Comparison of ENCODE assay signal across 20 cellular contexts in the genomic region with DNA sequence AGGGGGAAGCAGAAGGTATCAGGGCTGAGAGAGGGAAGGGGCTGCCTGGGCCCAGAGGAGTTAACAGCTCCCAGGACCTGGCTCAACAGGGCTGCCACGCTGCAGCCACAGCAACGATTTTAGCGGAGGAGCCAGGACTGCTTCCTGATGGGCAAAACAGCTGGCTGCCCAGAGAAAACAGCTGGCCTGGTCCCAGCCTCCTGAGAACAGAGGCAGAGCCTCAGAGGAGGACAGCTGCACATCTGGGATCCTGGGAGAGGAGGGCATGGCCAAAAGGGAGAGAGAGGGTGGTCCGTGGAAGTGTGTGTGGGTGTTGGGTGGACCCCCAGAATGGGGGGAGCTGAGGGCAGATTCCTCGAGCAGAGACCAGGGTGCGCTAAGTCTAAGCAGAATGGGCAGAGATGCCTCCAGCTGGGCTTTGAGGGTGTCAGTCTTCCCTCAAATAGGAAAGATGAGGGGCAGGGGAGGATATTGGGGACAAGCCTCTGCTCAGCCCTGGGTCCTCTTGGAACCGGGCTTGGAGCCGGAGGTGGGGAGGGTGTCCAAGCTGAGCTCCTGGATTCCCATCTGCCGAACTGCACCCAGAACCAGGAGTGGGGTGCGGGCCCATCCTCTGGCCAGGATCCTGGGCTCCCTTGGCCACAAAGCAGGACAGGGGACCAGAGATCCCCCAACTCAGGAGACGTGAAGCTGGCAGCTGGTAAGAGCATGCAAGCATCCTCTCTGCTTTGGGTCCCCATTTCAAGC. TPM values are rescaled to one million over a fixed set of nuclear protein-coding genes. Genes with fewer than 3 reads are reported as not detected.
A peak's percentile ranks its signal among the peaks of the same experiment; 100 is the strongest.
DNase-seq lines count a peak whose midpoint lies in the region; TF ChIP-seq lines count a peak whose summit lies in the region.
"Had no signal": no experiment of that assay in that cellular context is flagged by ENCODE, and none has a peak within 500 bp of the region (broad histone marks: within the 10 kb centered on the region; RNA-seq: fewer than 3 reads in every experiment).

No MANE protein-coding gene starts in this region.

- H3K4me3 ChIP-seq in BLaER1 (no peak overlapping the region), Loucy (ENCODE audit: low read length, poor library complexity, severe bottlenecking) (no peak overlapping the region), neural progenitor cell (no peak overlapping the region)
- H3K4me3 ChIP-seq: PC-9, right lobe of liver, transverse colon had no signal

- no peaks in the 10 kb centered on the region for H3K27me3 ChIP-seq in BLaER1
- H3K27me3 ChIP-seq in Loucy (ENCODE audit: insufficient read depth, low read length, poor library complexity, severe bottlenecking): no peaks in the 10 kb centered on the region
- H3K27me3 ChIP-seq in neural progenitor cell: peaks cover 100% of the 10 kb centered on the region
- H3K27me3 ChIP-seq: right lobe of liver had no signal

- H3K4me3 Mint-ChIP-seq in neural progenitor cell: no peak overlapping the region
- H3K4me3 Mint-ChIP-seq: activated naive CD8-positive, alpha-beta T cell treated with anti-CD3 and anti-CD28 coated beads, Interleukin-2, amount 50 U/mL, for 24 hours; activated T-cell treated with anti-CD3 and anti-CD28 coated beads, Interleukin-2, amount 50 U/mL, for 4 hours; B cell; nephron progenitor cell; stimulated activated naive CD8-positive, alpha-beta T cell treated with anti-CD3 and anti-CD28 coated beads, Interleukin-15, Interleukin-2, amounts not matched to agents 100 ng/mL and 50 ng/mL, for 24 hours had no signal

- DNase-seq in globus pallidus (ENCODE audit: low spot score) (peak; percentile 70), neural progenitor cell (ENCODE audit: low spot score) (no peak), occipital lobe (lab: John Stamatoyannopoulos, UW) (no peak), amniotic stem cell (lab: John Stamatoyannopoulos, UW) (no peak)
- DNase-seq in stimulated activated CD4-positive, alpha-beta T cell treated with anti-CD3 and anti-CD28 coated beads, Interleukin-4, amount 100 ng/mL, for 1 hour: no peak
- DNase-seq in stimulated activated naive CD4-positive, alpha-beta T cell (lab: John Stamatoyannopoulos, UW): no peak
- DNase-seq: cerebellar nuclear complex, kidney, NCI-H446 treated with DMSO at 0.1 percent for 48 hours, right lobe of liver, Right ventricle myocardium superior had no signal

- H4K20me1 ChIP-seq in BLaER1 (no peaks in the 10 kb centered on the region), Loucy (ENCODE audit: insufficient read depth, low read length, poor library complexity, severe bottlenecking) (no peaks in the 10 kb centered on the region), neural progenitor cell (ENCODE audit: low read depth) (peaks cover 54% of the 10 kb centered on the region)

- H3F3A ChIP-seq in Loucy (ENCODE audit: low read depth) (no peaks in the 10 kb centered on the region), neural progenitor cell (ENCODE audit: low read depth) (peaks cover 30% of the 10 kb centered on the region)

- TF ChIP-seq CTCF in Loucy (conservative IDR thresholded peaks at IDR 0.05; ENCODE audit: low read length) (no peak), neural progenitor cell (IDR thresholded peaks at IDR 0.05) (no peak)

- H3K36me3 Mint-ChIP-seq in neural progenitor cell: no peaks in the 10 kb centered on the region

- H2AFZ ChIP-seq in Loucy (ENCODE audit: low read length): peak overlapping the region; percentile 78
- H2AFZ ChIP-seq in neural progenitor cell (replicated peaks): no peak overlapping the region
- H2AFZ ChIP-seq: PC-9 had no signal

- H3K9me2 ChIP-seq in Loucy (replicated peaks; ENCODE audit: low read depth, low read length): no peaks in the 10 kb centered on the region

- H3K27ac Mint-ChIP-seq in neural progenitor cell: peak overlapping the region; percentile 57
- H3K27ac Mint-ChIP-seq: activated naive CD8-positive, alpha-beta T cell treated with anti-CD3 and anti-CD28 coated beads, Interleukin-2, amount 50 U/mL, for 24 hours; B cell; nephron progenitor cell; stimulated activated naive CD8-positive, alpha-beta T cell treated with anti-CD3 and anti-CD28 coated beads, Interleukin-15, Interleukin-2, amounts not matched to agents 100 ng/mL and 50 ng/mL, for 24 hours had no signal

- H3K9me3 ChIP-seq in BLaER1 (no peaks in the 10 kb centered on the region), Loucy (ENCODE audit: insufficient read depth, low read depth, low read length) (no peaks in the 10 kb centered on the region), neural progenitor cell (ENCODE audit: low read depth) (no peaks in the 10 kb centered on the region)
- H3K9me3 ChIP-seq: right lobe of liver, transverse colon had no signal

- H3K27ac ChIP-seq in BLaER1 (no peak overlapping the region), neural progenitor cell (no peak overlapping the region)
- H3K27ac ChIP-seq: PC-9, right lobe of liver, transverse colon had no signal

- H3K4me1 Mint-ChIP-seq in neural progenitor cell: peaks cover 60% of the 10 kb centered on the region
- H3K4me1 Mint-ChIP-seq: activated naive CD8-positive, alpha-beta T cell treated with anti-CD3 and anti-CD28 coated beads, Interleukin-2, amount 50 U/mL, for 24 hours; B cell had no signal

- H3K9me3 Mint-ChIP-seq in neural progenitor cell: peaks cover 2% of the 10 kb centered on the region
- H3K9me3 Mint-ChIP-seq: activated naive CD8-positive, alpha-beta T cell treated with anti-CD3 and anti-CD28 coated beads, Interleukin-2, amount 50 U/mL, for 24 hours; activated T-cell treated with anti-CD3 and anti-CD28 coated beads, Interleukin-2, amount 50 U/mL, for 4 hours; nephron progenitor cell; stimulated activated naive CD8-positive, alpha-beta T cell treated with anti-CD3 and anti-CD28 coated beads, Interleukin-15, Interleukin-2, amounts not matched to agents 100 ng/mL and 50 ng/mL, for 24 hours had no signal

- H3K4me1 ChIP-seq in BLaER1 (peaks cover 37% of the 10 kb centered on the region), Loucy (ENCODE audit: insufficient read depth, low read length, poor library complexity, severe bottlenecking) (no peaks in the 10 kb centered on the region), neural progenitor cell (peaks cover 13% of the 10 kb centered on the region)
- H3K4me1 ChIP-seq: right lobe of liver, transverse colon had no signal

- no peak overlapping the region for H3K9ac ChIP-seq in BLaER1
- no peak overlapping the region for H3K9ac ChIP-seq in Loucy (ENCODE audit: low read depth, low read length, poor library complexity, severe bottlenecking)
- no peak overlapping the region for H3K9ac ChIP-seq in neural progenitor cell

- H3K79me2 ChIP-seq in Loucy (ENCODE audit: insufficient read depth, low read length) (no peaks in the 10 kb centered on the region), neural progenitor cell (ENCODE audit: low read depth) (no peaks in the 10 kb centered on the region)

- H3K27me3 Mint-ChIP-seq in neural progenitor cell (ENCODE audit: insufficient read depth, low read depth): peaks cover 32% of the 10 kb centered on the region

- H3K4me2 ChIP-seq in BLaER1: peak overlapping the region; percentile 43
- H3K4me2 ChIP-seq in Loucy (ENCODE audit: low read depth, low read length, poor library complexity, severe bottlenecking): no peak overlapping the region
- H3K4me2 ChIP-seq in neural progenitor cell: no peak overlapping the region
- H3K4me2 ChIP-seq: PC-9 had no signal

- H3K36me3 ChIP-seq in BLaER1 (no peaks in the 10 kb centered on the region), Loucy (ENCODE audit: insufficient read depth, low read length) (no peaks in the 10 kb centered on the region), neural progenitor cell (no peaks in the 10 kb centered on the region)
- H3K36me3 ChIP-seq: right lobe of liver, transverse colon had no signal

RNA-seq across cellular contexts. Expression of a gene that starts 9.1 kb away (rescaled TPM):
- total RNA-seq in neural progenitor cell (ENCODE audit: low replicate concordance): 2.0 TPM in 1 of 2 replicates, not detected in the other
- 10.1 TPM for total RNA-seq in occipital lobe

RNA-seq across cellular contexts. Expression of a gene that starts 40.4 kb away (rescaled TPM):
- total RNA-seq in neural progenitor cell (ENCODE audit: low replicate concordance): 10.3 and 21.7 TPM in 2 replicates
- 21.8 TPM for total RNA-seq in occipital lobe

RNA-seq across cellular contexts. Expression of a gene that starts 44.3 kb away (rescaled TPM):
- 40.6 and 49.4 TPM in 2 replicates for total RNA-seq in neural progenitor cell (ENCODE audit: low replicate concordance)
- total RNA-seq in occipital lobe: 14.8 TPM
